9 cellular contexts compared by ENCODE assay signal in the genomic region with DNA sequence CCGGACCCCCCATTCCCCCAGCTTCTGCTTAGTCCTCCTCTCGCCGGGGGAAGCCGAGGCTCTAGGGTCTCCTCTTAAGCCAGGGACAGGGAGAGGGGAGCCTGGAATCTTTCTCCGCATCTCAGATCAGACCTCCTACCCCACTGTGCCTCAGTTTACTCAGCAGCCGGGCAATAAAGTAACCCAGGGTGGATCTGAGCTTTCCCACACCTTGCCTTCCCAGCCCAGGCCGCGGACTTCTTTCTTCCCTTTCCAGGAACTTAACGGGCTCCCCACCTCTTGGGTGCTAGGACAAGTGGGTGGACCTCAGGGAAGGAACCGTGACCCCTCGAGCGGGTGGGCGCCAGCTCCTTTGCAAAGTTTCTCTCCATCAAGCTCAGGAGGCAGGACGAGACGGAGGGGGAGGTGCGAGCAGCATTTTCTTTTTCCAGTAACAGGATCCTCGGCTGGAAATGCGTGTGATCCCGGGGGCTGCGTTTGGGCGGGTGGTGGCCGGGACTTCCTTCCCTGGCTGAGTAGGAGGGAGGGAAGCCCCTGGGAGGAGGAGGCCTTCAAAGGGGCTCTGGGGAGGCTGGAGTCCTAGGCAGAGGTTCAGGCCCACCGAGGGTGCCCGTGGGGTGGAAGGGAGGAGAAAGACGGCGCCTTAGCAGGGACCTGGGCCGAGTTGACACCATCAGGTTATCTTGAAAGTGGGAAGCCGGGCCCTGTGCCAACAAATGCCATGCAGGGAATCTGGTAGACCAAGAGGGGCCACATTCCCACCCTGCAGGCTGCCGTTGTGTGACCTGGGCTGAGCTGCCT. TPM values are rescaled to one million over a fixed set of nuclear protein-coding genes. Genes with fewer than 3 reads are reported as not detected.
DNase-seq lines count a peak whose midpoint lies in the region; ATAC-seq, FAIRE-seq and TF ChIP-seq lines count a peak whose summit lies in the region.
"Had no signal": no experiment of that assay in that cellular context is flagged by ENCODE, and none has a peak within 500 bp of the region (broad histone marks: within the 10 kb centered on the region; RNA-seq: fewer than 3 reads in every experiment).

No MANE protein-coding gene starts in this region.

- no peak for TF ChIP-seq EP300 in tibial nerve (IDR thresholded peaks at IDR 0.05)

- H3K4me3 ChIP-seq in bronchial epithelial cell (ENCODE audit: low read depth, low read length) (peak overlapping the region; percentile 29), lower lobe of right lung (peak overlapping the region; percentile 63), tibial nerve (peak overlapping the region; percentile 40 to 61 (median 50))

- DNase-seq in activated CD4-positive, alpha-beta T cell treated with anti-CD3 and anti-CD28 coated beads, Interleukin-2, amount 10 ng/mL, durations not matched to agents 7 days and 5 days = no peak
- no peak for DNase-seq in activated CD4-positive, alpha-beta T cell treated with anti-CD3 and anti-CD28 coated beads for 1 hour
- DNase-seq in bronchial epithelial cell (ENCODE audit: low read depth) (no peak), lower lobe of right lung (peak; percentile 66), tibial nerve (ENCODE audit: low spot score in 2 of 2) (no peak), immature natural killer cell (no peak), NCI-H774 (lab: John Stamatoyannopoulos, UW) (no peak)
- no peak for DNase-seq in activated CD4-positive, alpha-beta memory T cell treated with anti-CD3 and anti-CD28 coated beads, Interleukin-2, amount 10 ng/mL, durations not matched to agents 7 days and 5 days

- H3K27me3 ChIP-seq in bronchial epithelial cell (ENCODE audit: control insufficient read depth, insufficient read depth, low read length) (peaks cover 16% of the 10 kb centered on the region), lower lobe of right lung (ENCODE audit: low read depth) (peaks cover 16% of the 10 kb centered on the region), tibial nerve (peaks cover 0 to 12% of the 10 kb centered on the region in 2 donors)

- CTCF ChIA-PET in activated CD4-positive, alpha-beta T cell treated with anti-CD3 and anti-CD28 coated beads, Interleukin-2, amount 10 ng/mL, durations not matched to agents 7 days and 5 days (lab: Charles Lee) = interaction anchor here (0.6 kb wide), 1 partner anchor 33 kb away, joined by 3 read pairs; no protein-coding TSS in a partner anchor
- CTCF ChIA-PET in activated CD4-positive, alpha-beta memory T cell treated with anti-CD3 and anti-CD28 coated beads, Interleukin-2, amount 10 ng/mL, durations not matched to agents 7 days and 5 days (lab: Charles Lee) = interaction anchor here (1.0 kb wide), 1 partner anchor 11 kb away, joined by 3 read pairs; no protein-coding TSS in a partner anchor

- H3K4me3 Mint-ChIP-seq in activated CD4-positive, alpha-beta T cell treated with anti-CD3 and anti-CD28 coated beads, Interleukin-2, amount 10 ng/mL, durations not matched to agents 7 days and 5 days = no peak overlapping the region
- no peak overlapping the region for H3K4me3 Mint-ChIP-seq in activated CD4-positive, alpha-beta memory T cell treated with anti-CD3 and anti-CD28 coated beads, Interleukin-2, amount 10 ng/mL, durations not matched to agents 7 days and 5 days
- peak overlapping the region in 2 of 5 donors; percentile 50 to 63 for H3K4me3 Mint-ChIP-seq in immature natural killer cell

- no peak for TF ChIP-seq CTCF in bronchial epithelial cell (IDR thresholded peaks at IDR 0.05; ENCODE audit: insufficient read depth, low read length, severe bottlenecking)
- no peak for TF ChIP-seq CTCF in lower lobe of right lung (IDR thresholded peaks at IDR 0.05)
- no peak for TF ChIP-seq CTCF in tibial nerve (IDR thresholded peaks at IDR 0.05)

- peaks cover 4% of the 10 kb centered on the region for H3K4me1 Mint-ChIP-seq in activated CD4-positive, alpha-beta T cell treated with anti-CD3 and anti-CD28 coated beads, Interleukin-2, amount 10 ng/mL, durations not matched to agents 7 days and 5 days
- H3K4me1 Mint-ChIP-seq in activated CD4-positive, alpha-beta memory T cell treated with anti-CD3 and anti-CD28 coated beads, Interleukin-2, amount 10 ng/mL, durations not matched to agents 7 days and 5 days = peaks cover 2% of the 10 kb centered on the region
- H3K4me1 Mint-ChIP-seq in immature natural killer cell = peaks cover 9 to 12% of the 10 kb centered on the region in 2 donors

- TF ChIP-seq POLR2A in tibial nerve (IDR thresholded peaks at IDR 0.05) = no peak

- no peaks in the 10 kb centered on the region for H3K36me3 ChIP-seq in bronchial epithelial cell (ENCODE audit: control insufficient read depth, insufficient read depth, low read length)
- H3K36me3 ChIP-seq in lower lobe of right lung = no peaks in the 10 kb centered on the region
- no peaks in the 10 kb centered on the region for H3K36me3 ChIP-seq in tibial nerve

- peaks cover 55% of the 10 kb centered on the region for H3K4me1 ChIP-seq in lower lobe of right lung
- H3K4me1 ChIP-seq in tibial nerve = peaks cover 0 to 32% (median 20%) of the 10 kb centered on the region in 4 donors

- no peak for FAIRE-seq in bronchial epithelial cell (lab: Jason Lieb, UNC)

- peak overlapping the region; percentile 46 for H3K27ac Mint-ChIP-seq in activated CD4-positive, alpha-beta T cell treated with anti-CD3 and anti-CD28 coated beads, Interleukin-2, amount 10 ng/mL, durations not matched to agents 7 days and 5 days
- no peak overlapping the region for H3K27ac Mint-ChIP-seq in activated CD4-positive, alpha-beta memory T cell treated with anti-CD3 and anti-CD28 coated beads, Interleukin-2, amount 10 ng/mL, durations not matched to agents 7 days and 5 days
- H3K27ac Mint-ChIP-seq in immature natural killer cell = no peak overlapping the region
- H3K27ac Mint-ChIP-seq: IgD-negative memory B cell had no signal

- no peak for ATAC-seq in lower lobe of right lung

- POLR2A ChIA-PET in activated CD4-positive, alpha-beta T cell treated with anti-CD3 and anti-CD28 coated beads, Interleukin-2, amount 10 ng/mL, durations not matched to agents 7 days and 5 days (lab: Charles Lee) = no interaction called here
- POLR2A ChIA-PET in activated CD4-positive, alpha-beta memory T cell treated with anti-CD3 and anti-CD28 coated beads, Interleukin-2, amount 10 ng/mL, durations not matched to agents 7 days and 5 days (lab: Charles Lee) = no interaction called here

- H3K9me3 Mint-ChIP-seq in activated CD4-positive, alpha-beta T cell treated with anti-CD3 and anti-CD28 coated beads, Interleukin-2, amount 10 ng/mL, durations not matched to agents 7 days and 5 days = no peaks in the 10 kb centered on the region
- H3K9me3 Mint-ChIP-seq in activated CD4-positive, alpha-beta memory T cell treated with anti-CD3 and anti-CD28 coated beads, Interleukin-2, amount 10 ng/mL, durations not matched to agents 7 days and 5 days = no peaks in the 10 kb centered on the region
- no peaks in the 10 kb centered on the region for H3K9me3 Mint-ChIP-seq in immature natural killer cell
- H3K9me3 Mint-ChIP-seq: IgD-negative memory B cell had no signal

- WGBS in tibial nerve, 2 donors = 6 to 7% methylated on average over 28 to 29 of the region's 29 CpGs

- H3K27ac ChIP-seq in lower lobe of right lung = peak overlapping the region; percentile 68
- peak overlapping the region in 3 of 4 donors; percentile 36 to 67 (median 51) for H3K27ac ChIP-seq in tibial nerve

- intact Hi-C loops in lower lobe of right lung (cut with DNase I) = no loop called here

- no peaks in the 10 kb centered on the region for H3K36me3 Mint-ChIP-seq in activated CD4-positive, alpha-beta T cell treated with anti-CD3 and anti-CD28 coated beads, Interleukin-2, amount 10 ng/mL, durations not matched to agents 7 days and 5 days (ENCODE audit: low read depth)
- no peaks in the 10 kb centered on the region for H3K36me3 Mint-ChIP-seq in activated CD4-positive, alpha-beta memory T cell treated with anti-CD3 and anti-CD28 coated beads, Interleukin-2, amount 10 ng/mL, durations not matched to agents 7 days and 5 days (ENCODE audit: low read depth)
- H3K36me3 Mint-ChIP-seq in immature natural killer cell = no peaks in the 10 kb centered on the region
- H3K36me3 Mint-ChIP-seq: IgD-negative memory B cell had no signal

- peaks cover 45% of the 10 kb centered on the region for H3K27me3 Mint-ChIP-seq in activated CD4-positive, alpha-beta T cell treated with anti-CD3 and anti-CD28 coated beads, Interleukin-2, amount 10 ng/mL, durations not matched to agents 7 days and 5 days
- H3K27me3 Mint-ChIP-seq in activated CD4-positive, alpha-beta memory T cell treated with anti-CD3 and anti-CD28 coated beads, Interleukin-2, amount 10 ng/mL, durations not matched to agents 7 days and 5 days = peaks cover 46% of the 10 kb centered on the region
- H3K27me3 Mint-ChIP-seq in immature natural killer cell (ENCODE audit: low read depth in 3 of 3) = peaks cover 18 to 34% (median 22%) of the 10 kb centered on the region in 3 donors

- H3K9me3 ChIP-seq in lower lobe of right lung (no peaks in the 10 kb centered on the region), tibial nerve (no peaks in the 10 kb centered on the region)

RNA-seq across cellular contexts. Expression of gene DAB2IP, which starts 0.8 kb away (rescaled TPM):
- not detected for total RNA-seq in activated CD4-positive, alpha-beta T cell treated with anti-CD3 and anti-CD28 coated beads, Interleukin-2, amount 10 ng/mL, durations not matched to agents 7 days and 5 days
- 8.4 TPM in 2 replicates for total RNA-seq in bronchial epithelial cell
- total RNA-seq in lower lobe of right lung = 54.1 TPM
- total RNA-seq in tibial nerve = 10 to 100 TPM; 35.2 to 56.4 (median 51.4) TPM
- not detected for total RNA-seq in activated CD4-positive, alpha-beta memory T cell treated with anti-CD3 and anti-CD28 coated beads, Interleukin-2, amount 10 ng/mL, durations not matched to agents 7 days and 5 days
- 1 to 10 TPM in 1 of 3 donors, under 1 TPM in 1, not detected in 1; 0.06 to 1.1 TPM for polyA plus RNA-seq in immature natural killer cell
- polyA plus RNA-seq: IgD-negative memory B cell had no signal
